Comparison of ENCODE assay signal across 26 cellular contexts in the genomic region with DNA sequence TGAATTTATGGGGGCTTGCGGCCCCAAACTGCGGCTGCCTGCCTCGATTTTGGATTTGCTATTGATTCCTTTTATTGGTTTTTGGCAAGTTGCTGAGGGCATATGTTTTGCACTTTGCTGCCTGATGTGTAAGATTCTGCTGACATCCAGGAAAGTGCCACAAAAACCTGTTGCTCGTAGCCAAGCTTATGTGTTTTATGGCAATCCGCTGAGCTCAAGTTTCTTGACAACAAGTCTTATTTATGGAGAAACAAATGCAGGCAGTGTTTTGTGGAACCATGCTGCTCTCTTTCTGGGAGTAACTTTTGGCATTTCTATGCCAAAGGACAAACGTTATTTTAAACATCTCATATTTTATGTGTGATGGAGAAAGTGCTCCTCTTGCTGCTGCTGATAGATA.
A peak's percentile ranks its signal among the peaks of the same experiment; 100 is the strongest.
DNase-seq lines count a peak whose midpoint lies in the region; ATAC-seq, FAIRE-seq and TF ChIP-seq lines count a peak whose summit lies in the region.
"Had no signal": no experiment of that assay in that cellular context is flagged by ENCODE, and none has a peak within 500 bp of the region (broad histone marks: within the 10 kb centered on the region; RNA-seq: fewer than 3 reads in every experiment).

No MANE protein-coding gene starts in this region.

- H3K4me3 ChIP-seq in ACC112 (ENCODE audit: low read depth, low read length) (no peak overlapping the region), GM23338 (no peak overlapping the region), keratinocyte (ENCODE audit: control insufficient read depth in 2 of 3, extremely low read depth in 1 of 3, insufficient read depth in 2 of 3, low read depth in 1 of 3, low read length in 3 of 3) (no peak overlapping the region), psoas muscle (peak overlapping the region; percentile 20)
- H3K4me3 ChIP-seq: K562, SJSA1 had no signal

- no peaks in the 10 kb centered on the region for H3K27me3 Mint-ChIP-seq in GM23338 (ENCODE audit: insufficient read depth, low read depth, poor library complexity)

- intact Hi-C loops in psoas muscle (cut with DNase I), result loop anchor here in 1 of 2 donors (5.0 to 10.0 kb wide), 2 partner anchors 100 to 193 kb away; no protein-coding TSS in a partner anchor

- TF ChIP-seq CTCF in GM23338 (conservative IDR thresholded peaks at IDR 0.05; ENCODE audit: low read depth in 2 of 2) (no peak), keratinocyte (optimal IDR thresholded peaks at IDR 0.05 in 1 of 3, IDR thresholded peaks at IDR 0.05 in 1 of 3, conservative IDR thresholded peaks at IDR 0.05 in 1 of 3; ENCODE audit: extremely low read depth in 1 of 3, insufficient read depth in 2 of 3, low read length in 3 of 3) (no peak), psoas muscle (IDR thresholded peaks at IDR 0.05) (no peak)

- no peaks in the 10 kb centered on the region for H3K9me1 ChIP-seq in keratinocyte (ENCODE audit: control insufficient read depth, extremely low read depth, insufficient read depth, low read length)

- H3K27ac ChIP-seq in ACC112 (ENCODE audit: low read depth, low read length) (peak overlapping the region; percentile 56), GM23338 (ENCODE audit: low read depth) (no peak overlapping the region), keratinocyte (ENCODE audit: control insufficient read depth, insufficient read depth, low read length) (no peak overlapping the region), psoas muscle (peak overlapping the region; percentile 69)

- H3K4me1 ChIP-seq in ACC112 (ENCODE audit: control insufficient read depth, insufficient read depth, low read length, unreplicated experiment) (peaks cover 35% of the 10 kb centered on the region), GM23338 (ENCODE audit: insufficient read depth) (peaks cover 38% of the 10 kb centered on the region), keratinocyte (ENCODE audit: control insufficient read depth, extremely low read depth, insufficient read depth, low read length) (peaks cover 36% of the 10 kb centered on the region), psoas muscle (peaks cover 65% of the 10 kb centered on the region)

- no peak for ATAC-seq in GM23338
- peak in 3 of 4 donors; percentile 45 to 81 (median 54) for ATAC-seq in psoas muscle
- ATAC-seq in HG03520 (IDR thresholded peaks at IDR 0.05; ENCODE audit: unreplicated experiment), result no peak
- ATAC-seq: HepG2, K562, PC-3 had no signal

- H3K4me3 Mint-ChIP-seq in GM23338, result no peak overlapping the region
- H3K4me3 Mint-ChIP-seq: CD14-positive monocyte had no signal

- H4K20me1 ChIP-seq in GM23338 (replicated peaks; ENCODE audit: insufficient read depth) (no peaks in the 10 kb centered on the region), keratinocyte (ENCODE audit: control insufficient read depth, extremely low read depth, insufficient read depth, low read length) (no peaks in the 10 kb centered on the region)

- peaks cover 26% of the 10 kb centered on the region for H3K9me2 ChIP-seq in GM23338 (ENCODE audit: insufficient read depth)

- H3K79me2 ChIP-seq in ACC112 (ENCODE audit: control insufficient read depth, insufficient read depth, low read length, unreplicated experiment) (no peaks in the 10 kb centered on the region), GM23338 (replicated peaks; ENCODE audit: insufficient read depth) (no peaks in the 10 kb centered on the region), keratinocyte (ENCODE audit: control insufficient read depth, insufficient read depth, low read length) (no peaks in the 10 kb centered on the region)

- H3K36me3 ChIP-seq in ACC112 (ENCODE audit: insufficient read depth, low read length) (no peaks in the 10 kb centered on the region), GM23338 (ENCODE audit: insufficient read depth) (no peaks in the 10 kb centered on the region), keratinocyte (ENCODE audit: control insufficient read depth in 2 of 2, extremely low read depth in 1 of 2, insufficient read depth in 2 of 2, low read length in 2 of 2) (no peaks in the 10 kb centered on the region), psoas muscle (ENCODE audit: insufficient read depth in 1 of 2, low read depth in 1 of 2) (no peaks in the 10 kb centered on the region)
- H3K36me3 ChIP-seq: BE2C, SJSA1 had no signal

- no peaks in the 10 kb centered on the region for H3K27me3 ChIP-seq in ACC112 (ENCODE audit: insufficient read depth, low read length)
- no peaks in the 10 kb centered on the region for H3K27me3 ChIP-seq in GM23338 (ENCODE audit: insufficient read depth)
- no peaks in the 10 kb centered on the region for H3K27me3 ChIP-seq in keratinocyte (ENCODE audit: control insufficient read depth, extremely low read depth, insufficient read depth, low read length)
- no peaks in the 10 kb centered on the region for H3K27me3 ChIP-seq in psoas muscle (ENCODE audit: insufficient read depth in 3 of 3, low read length in 2 of 3)
- H3K27me3 ChIP-seq: BE2C, SJSA1 had no signal

- DNase-seq in GM23338 (ENCODE audit: low spot score) (no peak), keratinocyte (ENCODE audit: low read depth, low spot score) (no peak), psoas muscle (no peak), RCC 7860 (ENCODE audit: low spot score) (no peak)
- no peak for DNase-seq in stimulated activated CD4-positive, alpha-beta T cell treated with anti-CD3 and anti-CD28 coated beads, Interleukin-1b, Interleukin-23, amount 100 ng/mL, for 48 hours
- DNase-seq: BE2C; Calu3; Kasumi-1; NCI-H1694; NCI-H2029 treated with DMSO at 0.1 percent for 48 hours; NCI-H2171; NCI-H510A treated with DMSO at 0.1 percent for 48 hours; NCI-H748 treated with DMSO at 0.1 percent for 48 hours; NK-92 treated with Interleukin-12 subunit alpha and Interleukin-12 subunit beta, amount 100 ng/mL, for 24 hours; Right ventricle myocardium superior; T-helper 1 cell had no signal

- no peaks in the 10 kb centered on the region for H3F3A ChIP-seq in GM23338 (replicated peaks; ENCODE audit: low read depth)

- peaks cover 42% of the 10 kb centered on the region for H3K4me1 Mint-ChIP-seq in GM23338
- H3K4me1 Mint-ChIP-seq: CD14-positive monocyte had no signal

- H3K4me2 ChIP-seq in GM23338 (no peak overlapping the region), keratinocyte (ENCODE audit: control insufficient read depth, extremely low read depth, insufficient read depth, low read depth, low read length) (no peak overlapping the region)

- no peak overlapping the region for H2AFZ ChIP-seq in ACC112 (ENCODE audit: low read length, unreplicated experiment)
- H2AFZ ChIP-seq in GM23338, result peak overlapping the region; percentile 49; the same call in 1 of the 2 replicates
- no peak overlapping the region for H2AFZ ChIP-seq in keratinocyte (ENCODE audit: control insufficient read depth, low read length)

- H3K9ac ChIP-seq in keratinocyte (ENCODE audit: control insufficient read depth, extremely low read depth, insufficient read depth, low read length), result no peak overlapping the region

- H3K27ac Mint-ChIP-seq in GM23338, result no peak overlapping the region
- H3K27ac Mint-ChIP-seq: CD14-positive monocyte had no signal

- FAIRE-seq in keratinocyte (lab: Jason Lieb, UNC), result peak; percentile 23
- FAIRE-seq in RCC 7860 (lab: Jason Lieb, UNC), result no peak
- FAIRE-seq: A204.1, GM19239, H54, HepG2, K562 had no signal

- WGBS in psoas muscle, 3 donors, result 27 to 36% (median 34%) methylated on average over 6 of the region's 6 CpGs

- H3K9me3 ChIP-seq in keratinocyte (ENCODE audit: control insufficient read depth, low read depth, low read length) (no peaks in the 10 kb centered on the region), psoas muscle (no peaks in the 10 kb centered on the region)
- H3K9me3 ChIP-seq: BE2C, SJSA1 had no signal

- no peaks in the 10 kb centered on the region for H3K36me3 Mint-ChIP-seq in GM23338 (ENCODE audit: low read depth)
- H3K36me3 Mint-ChIP-seq: CD14-positive monocyte had no signal

- no peaks in the 10 kb centered on the region for H3K9me3 Mint-ChIP-seq in GM23338

- dilution Hi-C loops in keratinocyte (cut with MboI; ENCODE audit: extremely low pct_ligation_motif_present, low sequenced_read_pairs), result no loop called here

TF ChIP-seq in GM23338, 12 proteins besides CTCF, POLR2A, EP300 and RAD21 (continues in another document):
- TF ChIP-seq CREB1 (CRISPR knock-in tag; IDR thresholded peaks at IDR 0.05; ENCODE audit: low read depth) (no peak), NANOG (IDR thresholded peaks at IDR 0.05; ENCODE audit: borderline replicate concordance) (no peak), ZNF331 (CRISPR knock-in tag; IDR thresholded peaks at IDR 0.05; ENCODE audit: low read depth) (no peak)
- TF ChIP-seq, protein P1, sequence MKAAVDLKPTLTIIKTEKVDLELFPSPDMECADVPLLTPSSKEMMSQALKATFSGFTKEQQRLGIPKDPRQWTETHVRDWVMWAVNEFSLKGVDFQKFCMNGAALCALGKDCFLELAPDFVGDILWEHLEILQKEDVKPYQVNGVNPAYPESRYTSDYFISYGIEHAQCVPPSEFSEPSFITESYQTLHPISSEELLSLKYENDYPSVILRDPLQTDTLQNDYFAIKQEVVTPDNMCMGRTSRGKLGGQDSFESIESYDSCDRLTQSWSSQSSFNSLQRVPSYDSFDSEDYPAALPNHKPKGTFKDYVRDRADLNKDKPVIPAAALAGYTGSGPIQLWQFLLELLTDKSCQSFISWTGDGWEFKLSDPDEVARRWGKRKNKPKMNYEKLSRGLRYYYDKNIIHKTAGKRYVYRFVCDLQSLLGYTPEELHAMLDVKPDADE (IDR thresholded peaks at IDR 0.05), result no peak
- TF ChIP-seq, protein P2, sequence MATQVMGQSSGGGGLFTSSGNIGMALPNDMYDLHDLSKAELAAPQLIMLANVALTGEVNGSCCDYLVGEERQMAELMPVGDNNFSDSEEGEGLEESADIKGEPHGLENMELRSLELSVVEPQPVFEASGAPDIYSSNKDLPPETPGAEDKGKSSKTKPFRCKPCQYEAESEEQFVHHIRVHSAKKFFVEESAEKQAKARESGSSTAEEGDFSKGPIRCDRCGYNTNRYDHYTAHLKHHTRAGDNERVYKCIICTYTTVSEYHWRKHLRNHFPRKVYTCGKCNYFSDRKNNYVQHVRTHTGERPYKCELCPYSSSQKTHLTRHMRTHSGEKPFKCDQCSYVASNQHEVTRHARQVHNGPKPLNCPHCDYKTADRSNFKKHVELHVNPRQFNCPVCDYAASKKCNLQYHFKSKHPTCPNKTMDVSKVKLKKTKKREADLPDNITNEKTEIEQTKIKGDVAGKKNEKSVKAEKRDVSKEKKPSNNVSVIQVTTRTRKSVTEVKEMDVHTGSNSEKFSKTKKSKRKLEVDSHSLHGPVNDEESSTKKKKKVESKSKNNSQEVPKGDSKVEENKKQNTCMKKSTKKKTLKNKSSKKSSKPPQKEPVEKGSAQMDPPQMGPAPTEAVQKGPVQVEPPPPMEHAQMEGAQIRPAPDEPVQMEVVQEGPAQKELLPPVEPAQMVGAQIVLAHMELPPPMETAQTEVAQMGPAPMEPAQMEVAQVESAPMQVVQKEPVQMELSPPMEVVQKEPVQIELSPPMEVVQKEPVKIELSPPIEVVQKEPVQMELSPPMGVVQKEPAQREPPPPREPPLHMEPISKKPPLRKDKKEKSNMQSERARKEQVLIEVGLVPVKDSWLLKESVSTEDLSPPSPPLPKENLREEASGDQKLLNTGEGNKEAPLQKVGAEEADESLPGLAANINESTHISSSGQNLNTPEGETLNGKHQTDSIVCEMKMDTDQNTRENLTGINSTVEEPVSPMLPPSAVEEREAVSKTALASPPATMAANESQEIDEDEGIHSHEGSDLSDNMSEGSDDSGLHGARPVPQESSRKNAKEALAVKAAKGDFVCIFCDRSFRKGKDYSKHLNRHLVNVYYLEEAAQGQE (IDR thresholded peaks at IDR 0.05; ENCODE audit: unreplicated experiment), result no peak

Comparison
In these comparisons a context has a peak if more than half of its experiments do, and no peak if none do; other contexts are left out.
1. H3K27ac ChIP-seq: peak in ACC112 (single experiment) and psoas muscle (single experiment); none in GM23338 (single experiment) and keratinocyte (single experiment).
2. ATAC-seq: peak in psoas muscle (3 of 4); none in GM23338 (single experiment) and HG03520 (single experiment).